Comparison of ENCODE assay signal across 8 cellular contexts in the genomic region with DNA sequence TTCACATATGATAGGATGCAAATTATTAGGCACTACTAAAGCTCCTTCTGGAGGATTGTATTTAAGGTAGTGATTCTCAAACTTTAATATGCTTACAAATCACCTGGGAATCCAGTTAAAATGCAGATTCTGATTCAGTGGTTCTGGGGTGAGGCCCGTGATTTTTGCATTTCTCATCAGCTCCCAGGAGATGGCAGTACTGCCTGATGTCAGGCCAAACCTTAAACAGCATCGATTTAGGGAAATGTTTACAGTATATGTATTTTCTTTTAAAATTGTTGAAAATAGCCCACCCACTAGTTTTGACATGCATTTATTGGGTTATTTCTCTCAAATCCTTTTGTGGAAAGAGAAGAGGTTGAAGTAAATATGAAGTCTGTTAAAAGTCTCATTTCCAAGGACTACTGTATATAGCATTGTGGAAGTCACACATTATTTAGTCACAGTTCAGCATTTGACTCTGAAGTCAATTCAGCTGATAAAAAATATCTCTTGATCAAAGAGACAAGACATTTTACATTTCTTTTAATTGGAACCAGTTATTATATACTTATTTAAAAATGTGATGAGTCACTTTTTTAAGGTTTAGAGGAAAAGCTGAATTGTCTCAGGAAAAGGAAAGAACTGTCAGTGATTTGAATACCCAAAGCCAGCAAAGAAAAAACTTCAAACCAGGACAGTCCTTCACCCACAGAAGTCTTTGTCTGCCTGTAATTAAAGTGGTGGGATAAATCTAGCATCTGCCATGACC. TPM values are rescaled to one million over a fixed set of nuclear protein-coding genes. Genes with fewer than 3 reads are reported as not detected.
DNase-seq lines count a peak whose midpoint lies in the region; TF ChIP-seq lines count a peak whose summit lies in the region.

No MANE protein-coding gene starts in this region.

- H3K27me3 ChIP-seq in SJCRH30 (no peaks in the 10 kb centered on the region), dorsolateral prefrontal cortex (no peaks in the 10 kb centered on the region)

- H3K36me3 ChIP-seq in SJCRH30 = no peaks in the 10 kb centered on the region

- H3K4me1 ChIP-seq in SJCRH30 = no peaks in the 10 kb centered on the region

- H3K27ac ChIP-seq in SJCRH30 (no peak overlapping the region), dorsolateral prefrontal cortex (peak overlapping the region in 10 of 59 donors; percentile 1 to 49 (median 22))

- peak; percentile 32 for DNase-seq in NCI-H2227 (lab: John Stamatoyannopoulos, UW; ENCODE audit: unreplicated experiment)
- DNase-seq in NCI-H2227 treated with DMSO at 0.1 percent for 48 hours (lab: John Stamatoyannopoulos, UW) = no peak
- DNase-seq in HEK293T (ENCODE audit: extremely low spot score) = peak; percentile 37
- DNase-seq in SJCRH30 = peak; percentile 11 to 56
- DNase-seq in dorsolateral prefrontal cortex = peak in 2 of 10 donors; percentile 21 to 51
- no peak for DNase-seq in mesothelial cell of epicardium (ENCODE audit: low spot score in 2 of 2, unreplicated experiment in 2 of 2)
- DNase-seq in MV-4-11 (lab: John Stamatoyannopoulos, UW) = no peak
- DNase-seq in NCI-H2029 treated with DMSO at 0.1 percent for 48 hours (lab: John Stamatoyannopoulos, UW) = no peak

- POLR2A ChIA-PET in HEK293T (lab: Yijun Ruan, JAX) = no interaction called here

- no peaks in the 10 kb centered on the region for H3K9me3 ChIP-seq in SJCRH30 (replicated peaks)

- H3K4me3 ChIP-seq in SJCRH30 (no peak overlapping the region), dorsolateral prefrontal cortex (peak overlapping the region in 12 of 59 donors; percentile 8 to 38 (median 22))

- CTCF ChIA-PET in HEK293T (lab: Yijun Ruan, JAX) = interaction anchor here (0.6 to 2.2 kb wide), 7 partner anchors 9 to 718 kb away, joined by 3 to 10 read pairs (median 3); no protein-coding TSS in a partner anchor

- H3K4me1 Mint-ChIP-seq in mesothelial cell of epicardium = peaks cover 3% of the 10 kb centered on the region

- intact Hi-C loops in dorsolateral prefrontal cortex (cut with DNase I) = loop anchor here in 1 of 2 donors (5.0 kb wide), 1 partner anchor 105 kb away; a partner anchor contains a TSS

- no peak overlapping the region for H3K4me3 Mint-ChIP-seq in mesothelial cell of epicardium

- H3K27me3 Mint-ChIP-seq in mesothelial cell of epicardium (ENCODE audit: low read depth) = no peaks in the 10 kb centered on the region

- H3K27ac Mint-ChIP-seq in mesothelial cell of epicardium = no peak overlapping the region

- no peaks in the 10 kb centered on the region for H3K9me3 Mint-ChIP-seq in mesothelial cell of epicardium

- TF ChIP-seq CTCF in dorsolateral prefrontal cortex (IDR thresholded peaks at IDR 0.05 in 54 of 56, conservative IDR thresholded peaks at IDR 0.05 in 2 of 56; ENCODE audit: low read depth in 1 of 56, partially characterized antibody in 56 of 56) = peak; percentile 42 to 89 (median 73)
- TF ChIP-seq CTCF in mesothelial cell of epicardium (IDR thresholded peaks at IDR 0.05; ENCODE audit: unreplicated experiment) = peak; percentile 43

- no peaks in the 10 kb centered on the region for H3K36me3 Mint-ChIP-seq in mesothelial cell of epicardium

TF ChIP-seq in HEK293T, 16 proteins besides CTCF, POLR2A, EP300 and RAD21:
- no peak for TF ChIP-seq ELF4 (IDR thresholded peaks at IDR 0.05)
- TF ChIP-seq NFRKB (IDR thresholded peaks at IDR 0.05) = no peak
- TF ChIP-seq ZNF384 (IDR thresholded peaks at IDR 0.05) = no peak
- TF ChIP-seq, protein P1, sequence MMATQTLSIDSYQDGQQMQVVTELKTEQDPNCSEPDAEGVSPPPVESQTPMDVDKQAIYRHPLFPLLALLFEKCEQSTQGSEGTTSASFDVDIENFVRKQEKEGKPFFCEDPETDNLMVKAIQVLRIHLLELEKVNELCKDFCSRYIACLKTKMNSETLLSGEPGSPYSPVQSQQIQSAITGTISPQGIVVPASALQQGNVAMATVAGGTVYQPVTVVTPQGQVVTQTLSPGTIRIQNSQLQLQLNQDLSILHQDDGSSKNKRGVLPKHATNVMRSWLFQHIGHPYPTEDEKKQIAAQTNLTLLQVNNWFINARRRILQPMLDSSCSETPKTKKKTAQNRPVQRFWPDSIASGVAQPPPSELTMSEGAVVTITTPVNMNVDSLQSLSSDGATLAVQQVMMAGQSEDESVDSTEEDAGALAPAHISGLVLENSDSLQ (IDR thresholded peaks at IDR 0.05) = no peak
- no peak for TF ChIP-seq HDGF (IDR thresholded peaks at IDR 0.05; ENCODE audit: borderline replicate concordance)
- no peak for TF ChIP-seq BHLHE40 (IDR thresholded peaks at IDR 0.05; ENCODE audit: borderline replicate concordance)
TF ChIP-seq in HEK293T: peak in this region for 0.

RNA-seq across cellular contexts. Expression of a gene that starts 21.2 kb away (rescaled TPM):
- total RNA-seq in SJCRH30 (2014; rRNA removed; shearing (Covaris generic)) = 33.9 and 37.4 TPM in 2 replicates
- total RNA-seq in dorsolateral prefrontal cortex (10 to 100 TPM; 33.6 to 88.2 (median 55.4) TPM), mesothelial cell of epicardium (67.5 to 76.0 TPM (median 69.8 TPM) in 3 replicates)

Comparison
In these comparisons a context has a peak if more than half of its experiments do, and no peak if none do; other contexts are left out.
1. DNase-seq: peak in NCI-H2227 (single experiment), HEK293T (single experiment) and SJCRH30 (2 of 2); none in NCI-H2227 treated with DMSO at 0.1 percent for 48 hours (single experiment), mesothelial cell of epicardium (0 of 2), MV-4-11 (single experiment) and NCI-H2029 treated with DMSO at 0.1 percent for 48 hours (single experiment).